Comparison of ENCODE assay signal across 20 cellular contexts in the genomic region with DNA sequence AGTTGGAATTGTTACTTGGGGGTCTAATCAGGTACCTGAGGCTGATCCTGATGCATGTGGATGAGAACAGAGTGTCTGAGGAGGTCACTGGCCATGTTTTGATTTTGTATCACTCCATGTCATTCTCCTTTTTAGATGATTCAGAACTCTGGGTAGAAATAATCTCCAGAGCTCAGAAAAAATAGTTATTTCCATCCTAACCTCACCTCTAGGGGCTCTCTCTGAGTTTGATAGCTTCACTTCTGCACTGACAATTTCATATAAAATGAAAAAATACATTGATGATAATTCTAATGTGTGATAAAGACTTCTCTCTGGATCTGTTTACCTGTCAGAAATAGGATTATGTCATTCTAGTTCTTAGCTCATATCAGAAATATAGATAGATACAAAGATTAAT. TPM values are rescaled to one million over a fixed set of nuclear protein-coding genes. Genes with fewer than 3 reads are reported as not detected.
DNase-seq lines count a peak whose midpoint lies in the region; ATAC-seq and TF ChIP-seq lines count a peak whose summit lies in the region.
"Had no signal": no experiment of that assay in that cellular context is flagged by ENCODE, and none has a peak within 500 bp of the region (broad histone marks: within the 10 kb centered on the region; RNA-seq: fewer than 3 reads in every experiment).

No MANE protein-coding gene starts in this region.

- peak overlapping the region; percentile 59 for H3K4me2 ChIP-seq in GM23338
- no peak overlapping the region for H3K4me2 ChIP-seq in osteoblast (ENCODE audit: insufficient read depth, low read length)

- no peak overlapping the region for H3K4me3 Mint-ChIP-seq in GM23338
- H3K4me3 Mint-ChIP-seq: CD4-positive, CD25-positive, alpha-beta regulatory T cell had no signal

- H3K9me2 ChIP-seq in GM23338 (ENCODE audit: insufficient read depth): no peaks in the 10 kb centered on the region; the same call in 1 of the 2 replicates

- H3K36me3 ChIP-seq in GM23338 (ENCODE audit: insufficient read depth) (no peaks in the 10 kb centered on the region), SK-N-MC (ENCODE audit: insufficient read depth, low read length) (no peaks in the 10 kb centered on the region), osteoblast (ENCODE audit: insufficient read depth, low read length) (no peaks in the 10 kb centered on the region)

- ATAC-seq in GM23338 (no peak), HG03342 (IDR thresholded peaks at IDR 0.05; ENCODE audit: unreplicated experiment) (no peak), GM19395 (IDR thresholded peaks at IDR 0.05; ENCODE audit: unreplicated experiment) (no peak)

- peak; percentile 21; the same call in 1 of the 2 replicates for TF ChIP-seq CTCF in AG04450 (IDR thresholded peaks at IDR 0.05; ENCODE audit: low read depth, low read length)
- TF ChIP-seq CTCF in GM23338 (conservative IDR thresholded peaks at IDR 0.05; ENCODE audit: low read depth in 2 of 2): peak in 1 of 2 experiments; percentile 29; a peak in 2 of 4 replicates
- peak; percentile 35 for TF ChIP-seq CTCF in osteoblast (IDR thresholded peaks at IDR 0.05; ENCODE audit: extremely low read depth, low read depth, low read length)

- H3K79me2 ChIP-seq in GM23338 (replicated peaks; ENCODE audit: insufficient read depth) (no peaks in the 10 kb centered on the region), osteoblast (ENCODE audit: insufficient read depth, low read length) (no peaks in the 10 kb centered on the region)

- no peaks in the 10 kb centered on the region for H3F3A ChIP-seq in GM23338 (replicated peaks; ENCODE audit: low read depth)

- CTCF ChIA-PET in AG04450 (lab: Charles Lee): interaction anchor here (1.2 to 1.8 kb wide), 3 partner anchors 676 to 790 kb away, joined by 4 to 9 read pairs (median 6); no protein-coding TSS in a partner anchor

- H3K4me3 ChIP-seq in AG04450 (ENCODE audit: low read depth, low read length): no peak overlapping the region
- H3K4me3 ChIP-seq in GM23338: no peak overlapping the region
- H3K4me3 ChIP-seq in SK-N-MC: no peak overlapping the region
- H3K4me3 ChIP-seq in osteoblast (ENCODE audit: insufficient read depth, low read length): no peak overlapping the region

- no peaks in the 10 kb centered on the region for H3K27me3 Mint-ChIP-seq in GM23338 (ENCODE audit: insufficient read depth, low read depth, poor library complexity)

- H3K9me3 ChIP-seq in AG04450 (ENCODE audit: control insufficient read depth, insufficient read depth, low read length) (no peaks in the 10 kb centered on the region), SK-N-MC (ENCODE audit: low read depth, low read length) (no peaks in the 10 kb centered on the region), osteoblast (ENCODE audit: low read depth, low read length) (no peaks in the 10 kb centered on the region)
- H3K9me3 ChIP-seq: Caco-2 had no signal

- H3K4me1 ChIP-seq in GM23338 (ENCODE audit: insufficient read depth) (peaks cover 9% of the 10 kb centered on the region), osteoblast (ENCODE audit: insufficient read depth, low read length) (peaks cover 9% of the 10 kb centered on the region)
- H3K4me1 ChIP-seq: Caco-2 had no signal

- H3K27ac ChIP-seq in AG04450 (ENCODE audit: low read depth, low read length) (no peak overlapping the region), GM23338 (ENCODE audit: low read depth) (no peak overlapping the region), SK-N-MC (peak overlapping the region; percentile 74), osteoblast (ENCODE audit: low read depth, low read length) (no peak overlapping the region)

- H3K27me3 ChIP-seq in AG04450 (ENCODE audit: control insufficient read depth, insufficient read depth, low read length): peaks cover 3% of the 10 kb centered on the region
- no peaks in the 10 kb centered on the region for H3K27me3 ChIP-seq in GM23338 (ENCODE audit: insufficient read depth)
- no peaks in the 10 kb centered on the region for H3K27me3 ChIP-seq in osteoblast (ENCODE audit: insufficient read depth, low read length)

- H4K20me1 ChIP-seq in GM23338 (replicated peaks; ENCODE audit: insufficient read depth) (no peaks in the 10 kb centered on the region), osteoblast (ENCODE audit: insufficient read depth, low read length) (no peaks in the 10 kb centered on the region)

- DNase-seq in AG04450 (ENCODE audit: low read depth, low spot score) (no peak), GM23338 (ENCODE audit: low spot score) (no peak), SK-N-MC (ENCODE audit: low read depth, low spot score) (no peak), osteoblast (ENCODE audit: insufficient read length, low spot score, missing footprints) (no peak), DMS53 treated with DMSO at 0.1 percent for 48 hours (lab: John Stamatoyannopoulos, UW; ENCODE audit: unreplicated experiment) (no peak)
- DNase-seq: Caco-2; CD4-positive, CD25-positive, alpha-beta regulatory T cell; DMS53; GOT3; NCI-H1436; NCI-H2029; NCI-H2171 treated with DMSO at 0.1 percent for 48 hours; NCI-H510A; NCI-H774; SHP77 had no signal

- POLR2A ChIA-PET in AG04450 (lab: Yijun Ruan, JAX): interaction anchor here (0.6 kb wide), 1 partner anchor 186 kb away, joined by 3 read pairs; no protein-coding TSS in a partner anchor

- no peaks in the 10 kb centered on the region; the same call in 2 of the 3 replicates for H3K9me3 Mint-ChIP-seq in GM23338
- H3K9me3 Mint-ChIP-seq: CD4-positive, CD25-positive, alpha-beta regulatory T cell had no signal

- H3K27ac Mint-ChIP-seq in GM23338: peak overlapping the region; percentile 17; the same call in 1 of the 2 replicates
- H3K27ac Mint-ChIP-seq: CD4-positive, CD25-positive, alpha-beta regulatory T cell had no signal

- H3K36me3 Mint-ChIP-seq in GM23338 (ENCODE audit: low read depth): no peaks in the 10 kb centered on the region
- H3K36me3 Mint-ChIP-seq: CD4-positive, CD25-positive, alpha-beta regulatory T cell had no signal

- H3K9ac ChIP-seq in SK-N-MC (ENCODE audit: insufficient read length): no peak overlapping the region

- no peak overlapping the region for H2AFZ ChIP-seq in GM23338
- H2AFZ ChIP-seq in osteoblast (ENCODE audit: low read length): no peak overlapping the region

- peaks cover 24% of the 10 kb centered on the region for H3K4me1 Mint-ChIP-seq in GM23338
- H3K4me1 Mint-ChIP-seq: CD4-positive, CD25-positive, alpha-beta regulatory T cell had no signal

TF ChIP-seq in GM23338, 12 proteins besides CTCF, POLR2A, EP300 and RAD21 (continues in another document):
- TF ChIP-seq ETS1 (IDR thresholded peaks at IDR 0.05) (no peak), NANOG (IDR thresholded peaks at IDR 0.05; ENCODE audit: borderline replicate concordance) (no peak), POLR2AphosphoS5 (IDR thresholded peaks at IDR 0.05; ENCODE audit: low read depth) (no peak), CREB1 (CRISPR knock-in tag; IDR thresholded peaks at IDR 0.05; ENCODE audit: low read depth) (no peak), REST (IDR thresholded peaks at IDR 0.05; ENCODE audit: unreplicated experiment) (no peak), JUNB (IDR thresholded peaks at IDR 0.05; ENCODE audit: unreplicated experiment) (no peak)

RNA-seq across cellular contexts. Expression of gene KRT12, which starts 6.2 kb away (rescaled TPM):
- polyA plus RNA-seq in AG04450 (2011; rRNA removed) (not detected in 2 replicates), GM23338 (2016; fragmentation: Nextera tagmentation; extraction: Ambion mirVana) (not detected in 2 replicates)
- polyA minus RNA-seq in AG04450 (2011; rRNA and poly(A)+ RNA removed): not detected in 2 replicates
- not detected in 2 replicates for total RNA-seq in GM23338 (2014; rRNA removed; shearing (Covaris generic))
- total RNA-seq in osteoblast: not detected in 2 replicates
- total RNA-seq: Caco-2; CD4-positive, CD25-positive, alpha-beta regulatory T cell; G401; HT1080; T-helper 1 cell treated with Interleukin-12 subunit alpha and Interleukin-12 subunit beta and Interleukin-4 antibody, amounts not matched to agents 30 ng/mL and 1 ng/mL, for 36 hours had no signal
- polyA plus RNA-seq: CD4-positive, CD25-positive, alpha-beta regulatory T cell had no signal

RNA-seq across cellular contexts. Expression of gene KRT20, which starts 11.8 kb away (rescaled TPM):
- not detected in 2 replicates for polyA plus RNA-seq in AG04450 (2011; rRNA removed)
- polyA minus RNA-seq in AG04450 (2011; rRNA and poly(A)+ RNA removed): not detected in 2 replicates
- total RNA-seq in GM23338 (2014; rRNA removed; shearing (Covaris generic)): not detected in 2 replicates
- polyA plus RNA-seq in GM23338 (2016; fragmentation: Nextera tagmentation; extraction: Ambion mirVana): not detected in 2 replicates
- not detected in 2 replicates for total RNA-seq in osteoblast
- total RNA-seq: CD4-positive, CD25-positive, alpha-beta regulatory T cell; G401; HT1080; T-helper 1 cell treated with Interleukin-12 subunit alpha and Interleukin-12 subunit beta and Interleukin-4 antibody, amounts not matched to agents 30 ng/mL and 1 ng/mL, for 36 hours had no signal
- polyA plus RNA-seq: CD4-positive, CD25-positive, alpha-beta regulatory T cell had no signal

RNA-seq across cellular contexts. Expression of gene KRT10, which starts 50.8 kb away (rescaled TPM):
- 35.4 and 35.8 TPM in 2 replicates for polyA plus RNA-seq in AG04450 (2011; rRNA removed)
- polyA minus RNA-seq in AG04450 (2011; rRNA and poly(A)+ RNA removed): 0.69 and 2.0 TPM in 2 replicates
- 7.8 and 9.6 TPM in 2 replicates for total RNA-seq in GM23338 (2014; rRNA removed; shearing (Covaris generic))
- polyA plus RNA-seq in GM23338 (2016; fragmentation: Nextera tagmentation; extraction: Ambion mirVana): 117 and 123 TPM in 2 replicates
- 2.2 and 2.4 TPM in 2 replicates for total RNA-seq in osteoblast
